In genomic region chr19:48491793-48492123, GRCh38 we compare ENCODE assay signal across 12 cellular contexts. TPM values are rescaled to one million over a fixed set of nuclear protein-coding genes. Genes with fewer than 3 reads are reported as not detected.
A peak's percentile ranks its signal among the peaks of the same experiment; 100 is the strongest.
DNase-seq lines count a peak whose midpoint lies in the region; TF ChIP-seq lines count a peak whose summit lies in the region.
"Had no signal": no experiment of that assay in that cellular context is flagged by ENCODE, and none has a peak within 500 bp of the region (broad histone marks: within the 10 kb centered on the region; RNA-seq: fewer than 3 reads in every experiment).

No MANE protein-coding gene starts in this region.

- H3K36me3 ChIP-seq in breast epithelium: no peaks in the 10 kb centered on the region
- H3K36me3 ChIP-seq in WERI-Rb-1: no peaks in the 10 kb centered on the region
- H3K36me3 ChIP-seq: cardiac muscle cell, left lung, suprapubic skin had no signal

- H3K36me3 Mint-ChIP-seq in MCF 10A (ENCODE audit: insufficient read depth, unreplicated experiment): peaks cover 17% of the 10 kb centered on the region
- peaks cover 3% of the 10 kb centered on the region for H3K36me3 Mint-ChIP-seq in type B pancreatic cell

- H3K9me3 ChIP-seq in breast epithelium (no peaks in the 10 kb centered on the region), WERI-Rb-1 (ENCODE audit: severe bottlenecking) (no peaks in the 10 kb centered on the region), iPS-18c (ENCODE audit: control insufficient read depth, insufficient read depth, low read length) (peaks cover 2% of the 10 kb centered on the region)
- H3K9me3 ChIP-seq: left lung, suprapubic skin had no signal

- no peaks in the 10 kb centered on the region for H3K9me3 Mint-ChIP-seq in MCF 10A (ENCODE audit: unreplicated experiment)
- peaks cover 6% of the 10 kb centered on the region for H3K9me3 Mint-ChIP-seq in type B pancreatic cell

- H3K4me3 ChIP-seq in breast epithelium (peak overlapping the region in 1 of 3 donors; percentile 48), WERI-Rb-1 (ENCODE audit: low read depth, low read length) (peak overlapping the region; percentile 41), iPS-18c (ENCODE audit: insufficient read depth, low read depth, low read length) (peak overlapping the region; percentile 47)
- H3K4me3 ChIP-seq: left lung had no signal

- H3K27me3 Mint-ChIP-seq in MCF 10A (ENCODE audit: insufficient read depth, unreplicated experiment) (no peaks in the 10 kb centered on the region), type B pancreatic cell (peaks cover 27% of the 10 kb centered on the region)

- CTCF ChIA-PET in MCF 10A (lab: Yijun Ruan, JAX): no interaction called here

- TF ChIP-seq CTCF in breast epithelium (IDR thresholded peaks at IDR 0.05): no peak
- TF ChIP-seq CTCF in MCF 10A (IDR thresholded peaks at IDR 0.05; ENCODE audit: unreplicated experiment): no peak
- no peak for TF ChIP-seq CTCF in WERI-Rb-1 (IDR thresholded peaks at IDR 0.05; ENCODE audit: low read depth, low read length)
- TF ChIP-seq CTCF in type B pancreatic cell (conservative IDR thresholded peaks at IDR 0.05): no peak

- TF ChIP-seq POLR2A in breast epithelium (IDR thresholded peaks at IDR 0.05): no peak

- no peak overlapping the region for H3K27ac Mint-ChIP-seq in MCF 10A (ENCODE audit: low read depth, unreplicated experiment)
- peak overlapping the region; percentile 96 for H3K27ac Mint-ChIP-seq in type B pancreatic cell

- peaks cover 29% of the 10 kb centered on the region for H3K4me1 Mint-ChIP-seq in MCF 10A (ENCODE audit: insufficient read depth, unreplicated experiment)
- peaks cover 32% of the 10 kb centered on the region for H3K4me1 Mint-ChIP-seq in type B pancreatic cell (ENCODE audit: unreplicated experiment)

- H3K4me1 ChIP-seq in breast epithelium: peaks cover 3 to 5% of the 10 kb centered on the region in 2 donors

- H3K27ac ChIP-seq in breast epithelium (peak overlapping the region; percentile 56 to 82), WERI-Rb-1 (no peak overlapping the region; the same call in 1 of the 2 replicates)
- H3K27ac ChIP-seq: cardiac muscle cell, left lung, suprapubic skin had no signal

- H3K27me3 ChIP-seq in breast epithelium (no peaks in the 10 kb centered on the region), WERI-Rb-1 (ENCODE audit: insufficient read depth, low read depth, severe bottlenecking) (peaks cover 7% of the 10 kb centered on the region)
- H3K27me3 ChIP-seq: cardiac muscle cell, suprapubic skin had no signal

- H3K4me3 Mint-ChIP-seq in MCF 10A (ENCODE audit: unreplicated experiment): no peak overlapping the region
- H3K4me3 Mint-ChIP-seq in type B pancreatic cell: peak overlapping the region; percentile 86

- intact Hi-C loops in breast epithelium (cut with DNase I; ENCODE audit: low total_unique reads): loop anchor here (5.0 kb wide), 1 partner anchor 99 kb away; the partner anchor contains the start of genes GRIN2D and KDELR1
- intact Hi-C loops in MCF 10A (cut with micrococcal nuclease): no loop called here

- no TSS peak for BruUV-seq in MCF 10A (replicated peaks; lab: Mats Ljungman, UMichigan)

- POLR2A ChIA-PET in MCF 10A (lab: Yijun Ruan, JAX): no interaction called here

- no peak for DNase-seq in breast epithelium (ENCODE audit: low spot score in 2 of 2)
- no peak for DNase-seq in MCF 10A (ENCODE audit: unreplicated experiment)
- peak; percentile 60 for DNase-seq in WERI-Rb-1
- DNase-seq in type B pancreatic cell (ENCODE audit: extremely low spot score, unreplicated experiment): no peak
- DNase-seq in anterior cingulate cortex (lab: John Stamatoyannopoulos, UW): no peak
- DNase-seq in activated effector memory CD4-positive, alpha-beta T cell treated with Interleukin-2 at 50 U/mL for 16 hours: no peak
- DNase-seq in GM19238 (ENCODE audit: insufficient read length, low spot score): no peak
- DNase-seq: left lung, retina had no signal

RNA-seq across cellular contexts. Expression of gene LMTK3, which starts 19.9 kb away (rescaled TPM):
- total RNA-seq in breast epithelium (1 to 10 TPM in 2 of 3 donors, not detected in 1; 1.3 to 2.9 TPM), MCF 10A (2022) (0.37 and 0.47 TPM in 2 replicates), type B pancreatic cell (ENCODE audit: low replicate concordance) (12.2 and 21.6 TPM in 2 replicates)

RNA-seq across cellular contexts. Expression of gene CYTH2, which starts 22.6 kb away (rescaled TPM):
- total RNA-seq in breast epithelium: 10 to 100 TPM; 42.2 to 74.7 (median 70.4) TPM
- total RNA-seq in MCF 10A (2022): 70.3 and 72.2 TPM in 2 replicates
- total RNA-seq in type B pancreatic cell (ENCODE audit: low replicate concordance): 115 and 139 TPM in 2 replicates

RNA-seq across cellular contexts. Expression of gene KCNJ14, which starts 36.4 kb away (rescaled TPM):
- total RNA-seq in breast epithelium: 1 to 10 TPM in 2 of 3 donors, under 1 TPM in 1; 0.80 to 1.6 (median 1.0) TPM
- 1.6 and 2.7 TPM in 2 replicates for total RNA-seq in MCF 10A (2022)
- total RNA-seq in type B pancreatic cell (ENCODE audit: low replicate concordance): 1.8 TPM in 2 replicates

RNA-seq across cellular contexts. Expression of gene GRWD1, which starts 46.0 kb away (rescaled TPM):
- total RNA-seq in breast epithelium: 10 to 100 TPM; 25.0 to 35.4 (median 30.1) TPM
- 45.1 and 55.8 TPM in 2 replicates for total RNA-seq in MCF 10A (2022)
- total RNA-seq in type B pancreatic cell (ENCODE audit: low replicate concordance): 37.2 and 44.0 TPM in 2 replicates
